Comparison of ENCODE assay signal across 12 cellular contexts in genomic region chr2:2926009-2926857, GRCh38.
DNase-seq lines count a peak whose midpoint lies in the region; ATAC-seq and TF ChIP-seq lines count a peak whose summit lies in the region.
"Had no signal": no experiment of that assay in that cellular context is flagged by ENCODE, and none has a peak within 500 bp of the region (broad histone marks: within the 10 kb centered on the region; RNA-seq: fewer than 3 reads in every experiment).

No MANE protein-coding gene starts in this region.

- no peaks in the 10 kb centered on the region for H3K27me3 ChIP-seq in ovary

- H3K27ac Mint-ChIP-seq in stimulated activated naive CD8-positive, alpha-beta T cell treated with anti-CD3 and anti-CD28 coated beads, Interleukin-15, amount 100 ng/mL, for 72 hours = no peak overlapping the region
- H3K27ac Mint-ChIP-seq: activated CD8-positive, alpha-beta T cell treated with anti-CD3 and anti-CD28 coated beads, Interleukin-2, amount 10 ng/mL, durations not matched to agents 7 days and 5 days had no signal

- DNase-seq in stimulated activated naive CD8-positive, alpha-beta T cell treated with anti-CD3 and anti-CD28 coated beads, Interleukin-15, amount 100 ng/mL, for 72 hours = no peak
- DNase-seq in stimulated activated naive CD8-positive, alpha-beta T cell treated with anti-CD3 and anti-CD28 coated beads, Interleukin-15, Interleukin-2, amounts not matched to agents 100 U/mL and 50 U/mL, for 24 hours = no peak
- no peak for DNase-seq in ovary
- no peak for DNase-seq in NCI-H345 (lab: John Stamatoyannopoulos, UW)
- no peak for DNase-seq in NCI-H524 (lab: John Stamatoyannopoulos, UW)
- no peak for DNase-seq in effector CD8-positive, alpha-beta T cell (lab: John Stamatoyannopoulos, UW)
- DNase-seq: activated CD8-positive, alpha-beta T cell treated with anti-CD3 and anti-CD28 coated beads, Interleukin-2, amount 10 ng/mL, durations not matched to agents 7 days and 5 days; DMS 273 treated with DMSO at 0.1 percent for 48 hours; NCI-H2107; PC-9 had no signal

- H3K36me3 ChIP-seq in ovary = no peaks in the 10 kb centered on the region

- TF ChIP-seq POLR2A in ovary (IDR thresholded peaks at IDR 0.05) = no peak

- no peaks in the 10 kb centered on the region for H3K4me1 ChIP-seq in ovary (ENCODE audit: insufficient read depth)

- H3K4me3 Mint-ChIP-seq in stimulated activated naive CD8-positive, alpha-beta T cell treated with anti-CD3 and anti-CD28 coated beads, Interleukin-15, amount 100 ng/mL, for 72 hours = no peak overlapping the region
- H3K4me3 Mint-ChIP-seq: activated CD8-positive, alpha-beta T cell treated with anti-CD3 and anti-CD28 coated beads, Interleukin-2, amount 10 ng/mL, durations not matched to agents 7 days and 5 days had no signal

- peak; percentile 72 for ATAC-seq in stimulated activated naive CD8-positive, alpha-beta T cell treated with anti-CD3 and anti-CD28 coated beads, Interleukin-15, amount 100 ng/mL, for 72 hours
- no peak for ATAC-seq in stimulated activated naive CD8-positive, alpha-beta T cell treated with anti-CD3 and anti-CD28 coated beads, Interleukin-15, Interleukin-2, amounts not matched to agents 100 U/mL and 50 U/mL, for 24 hours
- peak; percentile 62 for ATAC-seq in HG02623 (IDR thresholded peaks at IDR 0.05; ENCODE audit: unreplicated experiment)
- ATAC-seq in HG03196 (IDR thresholded peaks at IDR 0.05; ENCODE audit: unreplicated experiment) = peak; percentile 82
- ATAC-seq: activated CD8-positive, alpha-beta T cell treated with anti-CD3 and anti-CD28 coated beads, Interleukin-2, amount 10 ng/mL, durations not matched to agents 7 days and 5 days had no signal

- no peak for TF ChIP-seq EP300 in ovary (IDR thresholded peaks at IDR 0.05)

- H3K9me3 Mint-ChIP-seq in stimulated activated naive CD8-positive, alpha-beta T cell treated with anti-CD3 and anti-CD28 coated beads, Interleukin-15, amount 100 ng/mL, for 72 hours = peaks cover 10 to 22% of the 10 kb centered on the region in 2 donors

- H3K27ac ChIP-seq in ovary = no peak overlapping the region
- H3K27ac ChIP-seq: PC-9 had no signal

- no peak overlapping the region for H3K4me3 ChIP-seq in ovary
- H3K4me3 ChIP-seq: PC-9 had no signal

- H3K27me3 Mint-ChIP-seq in stimulated activated naive CD8-positive, alpha-beta T cell treated with anti-CD3 and anti-CD28 coated beads, Interleukin-15, amount 100 ng/mL, for 72 hours = peaks cover 23% of the 10 kb centered on the region

- H3K9me3 ChIP-seq in ovary = peaks cover 0 to 2% of the 10 kb centered on the region in 2 donors

- no peak for TF ChIP-seq CTCF in ovary (IDR thresholded peaks at IDR 0.05)

- WGBS in ovary, 3 donors = 82 to 83% (median 83%) methylated on average over 3 of the region's 3 CpGs

- H3K4me1 Mint-ChIP-seq in stimulated activated naive CD8-positive, alpha-beta T cell treated with anti-CD3 and anti-CD28 coated beads, Interleukin-15, amount 100 ng/mL, for 72 hours = no peaks in the 10 kb centered on the region

- intact Hi-C loops in ovary (cut with DNase I) = no loop called here
